ENCODE assay signal across 29 cellular contexts in genomic region chr3:149188494-149188893, GRCh38. TPM values are rescaled to one million over a fixed set of nuclear protein-coding genes. Genes with fewer than 3 reads are reported as not detected.
A peak's percentile ranks its signal among the peaks of the same experiment; 100 is the strongest.
DNase-seq lines count a peak whose midpoint lies in the region; ATAC-seq, FAIRE-seq and TF ChIP-seq lines count a peak whose summit lies in the region.
"Had no signal": no experiment of that assay in that cellular context is flagged by ENCODE, and none has a peak within 500 bp of the region (broad histone marks: within the 10 kb centered on the region; RNA-seq: fewer than 3 reads in every experiment).

No MANE protein-coding gene starts in this region.

- H3K36me3 ChIP-seq in IMR-90 (ENCODE audit: control insufficient read depth, insufficient read depth, low read length) (no peaks in the 10 kb centered on the region), osteoblast (ENCODE audit: insufficient read depth, low read length) (no peaks in the 10 kb centered on the region), left lung (no peaks in the 10 kb centered on the region), H7 (replicated peaks; ENCODE audit: control insufficient read depth, insufficient read depth, low read length) (no peaks in the 10 kb centered on the region)
- H3K36me3 ChIP-seq: ascending aorta, cardiac muscle cell, stomach, tibial artery had no signal

- TF ChIP-seq RAD21 in IMR-90 (IDR thresholded peaks at IDR 0.05; ENCODE audit: low read length), result no peak

- H3K27ac ChIP-seq in IMR-90 (ENCODE audit: insufficient read depth, low read length) (no peak overlapping the region), osteoblast (ENCODE audit: low read depth, low read length) (no peak overlapping the region), left lung (no peak overlapping the region)
- H3K27ac ChIP-seq: A549, ascending aorta, cardiac muscle cell, coronary artery, stomach, tibial artery had no signal

- no peak for TF ChIP-seq CTCF in IMR-90 (conservative IDR thresholded peaks at IDR 0.05; ENCODE audit: low read depth, low read length)
- TF ChIP-seq CTCF in WTC11 (IDR thresholded peaks at IDR 0.05), result no peak
- TF ChIP-seq CTCF in osteoblast (IDR thresholded peaks at IDR 0.05; ENCODE audit: extremely low read depth, low read depth, low read length), result no peak
- TF ChIP-seq CTCF in left lung (IDR thresholded peaks at IDR 0.05), result no peak

- no peak overlapping the region for H3K56ac ChIP-seq in IMR-90 (ENCODE audit: extremely low read depth, insufficient read depth, low read length)

- WGBS in IMR-90 (ENCODE audit: extremely low coverage in 2 of 2, insufficient read length in 1 of 2), 2 experiments, result no CpG with 5 or more reads among the region's 2 CpGs

- H2AFZ ChIP-seq in IMR-90 (replicated peaks; ENCODE audit: low read length, poor library complexity) (no peak overlapping the region), osteoblast (ENCODE audit: low read length) (no peak overlapping the region)

- in situ Hi-C loops in IMR-90 (cut with MboI; ENCODE audit: low sequenced_read_pairs), result no loop called here

- no peak for FAIRE-seq in H54 (lab: Jason Lieb, UNC)
- FAIRE-seq: A549 had no signal

- H3K4me1 Mint-ChIP-seq in WTC11, result peaks cover 66% of the 10 kb centered on the region
- H3K4me1 Mint-ChIP-seq: activated CD4-positive, alpha-beta T cell treated with anti-CD3 and anti-CD28 coated beads for 36 hours; activated naive CD8-positive, alpha-beta T cell treated with anti-CD3 and anti-CD28 coated beads, Interleukin-2, amount 10 ng/mL, durations not matched to agents 7 days and 5 days; CD4-positive, alpha-beta memory T cell; naive thymus-derived CD4-positive, alpha-beta T cell had no signal

- H3K4me1 ChIP-seq in IMR-90 (ENCODE audit: control insufficient read depth, insufficient read depth, low read length) (no peaks in the 10 kb centered on the region), osteoblast (ENCODE audit: insufficient read depth, low read length) (no peaks in the 10 kb centered on the region), left lung (no peaks in the 10 kb centered on the region)
- H3K4me1 ChIP-seq: ascending aorta, stomach, tibial artery had no signal

- dilution Hi-C loops in IMR-90 (cut with HindIII; ENCODE audit: low sequenced_read_pairs, unreplicated experiment), result no loop called here

- H3K4me2 ChIP-seq in IMR-90 (ENCODE audit: low read depth, low read length), result no peak overlapping the region
- H3K4me2 ChIP-seq in osteoblast (ENCODE audit: insufficient read depth, low read length), result no peak overlapping the region
- H3K4me2 ChIP-seq: A549 had no signal

- H3K4me3 ChIP-seq in IMR-90 (ENCODE audit: insufficient read depth, low read depth, low read length), result no peak overlapping the region
- no peak overlapping the region for H3K4me3 ChIP-seq in osteoblast (ENCODE audit: insufficient read depth, low read length)
- no peak overlapping the region for H3K4me3 ChIP-seq in left lung
- no peak overlapping the region for H3K4me3 ChIP-seq in H7 (ENCODE audit: insufficient read depth, low read depth, low read length)
- H3K4me3 ChIP-seq: A549, ascending aorta, cardiac muscle cell, coronary artery, stomach, tibial artery had no signal

- H2AK5ac ChIP-seq in IMR-90 (ENCODE audit: low read depth, low read length), result no peak overlapping the region

- peak overlapping the region; percentile 56 for H3K27ac Mint-ChIP-seq in WTC11
- H3K27ac Mint-ChIP-seq: activated CD4-positive, alpha-beta T cell treated with anti-CD3 and anti-CD28 coated beads for 36 hours; activated naive CD8-positive, alpha-beta T cell treated with anti-CD3 and anti-CD28 coated beads, Interleukin-2, amount 10 ng/mL, durations not matched to agents 7 days and 5 days; CD4-positive, alpha-beta memory T cell had no signal

- no peak overlapping the region for H2BK120ac ChIP-seq in IMR-90 (ENCODE audit: low read depth, low read length)

- BruUV-seq in IMR-90 (replicated peaks; lab: Mats Ljungman, UMichigan), result no TSS peak

- no peak overlapping the region for H3K14ac ChIP-seq in IMR-90 (replicated peaks; ENCODE audit: low read depth, low read length)

- POLR2A ChIA-PET in IMR-90 (lab: Charles Lee; ENCODE audit: unreplicated experiment), result no interaction called here
- POLR2A ChIA-PET in WTC11 (lab: Charles Lee), result interaction anchor here (0.5 to 0.6 kb wide), 2 partner anchors 99 to 1380 kb away, joined by 5 read pairs; no protein-coding TSS in a partner anchor

- H3K79me1 ChIP-seq in IMR-90 (ENCODE audit: low read depth in 1 of 2, low read length in 2 of 2), result no peaks in the 10 kb centered on the region

- CTCF ChIA-PET in IMR-90 (lab: Yijun Ruan, JAX), result interaction anchor here (1.5 to 1.7 kb wide), 2 partner anchors 9 to 68 kb away, joined by 4 read pairs; no protein-coding TSS in a partner anchor
- CTCF ChIA-PET in WTC11 (lab: Charles Lee), result no interaction called here

- H3K9ac ChIP-seq in IMR-90 (ENCODE audit: low read depth, low read length), result no peak overlapping the region

- H3K9me1 ChIP-seq in IMR-90 (ENCODE audit: insufficient read depth, low read length), result no peaks in the 10 kb centered on the region

- H2BK20ac ChIP-seq in IMR-90 (ENCODE audit: low read depth, low read length), result no peak overlapping the region

- no peaks in the 10 kb centered on the region for H3K79me2 ChIP-seq in osteoblast (ENCODE audit: insufficient read depth, low read length)

- peaks cover 20% of the 10 kb centered on the region for H3K36me3 Mint-ChIP-seq in WTC11
- H3K36me3 Mint-ChIP-seq: CD4-positive, alpha-beta memory T cell had no signal

- TF ChIP-seq POLR2A in IMR-90 (IDR thresholded peaks at IDR 0.05; ENCODE audit: low read depth, low read length) (no peak), H54 (IDR thresholded peaks at IDR 0.05; ENCODE audit: low read depth, low read length) (no peak)

- intact Hi-C loops in IMR-90 (cut with micrococcal nuclease) (no loop called here), left lung (cut with DNase I) (no loop called here)

- H4K8ac ChIP-seq in IMR-90 (ENCODE audit: low read depth in 2 of 2, low read length in 2 of 2), result no peak overlapping the region

- peak overlapping the region; percentile 46; the same call in 1 of the 2 replicates for H3K18ac ChIP-seq in IMR-90 (ENCODE audit: low read depth, low read length)

- no peak overlapping the region for H3K4me3 Mint-ChIP-seq in WTC11
- H3K4me3 Mint-ChIP-seq: activated CD4-positive, alpha-beta T cell treated with anti-CD3 and anti-CD28 coated beads for 36 hours; activated naive CD8-positive, alpha-beta T cell treated with anti-CD3 and anti-CD28 coated beads, Interleukin-2, amount 10 ng/mL, durations not matched to agents 7 days and 5 days; CD4-positive, alpha-beta memory T cell; naive thymus-derived CD4-positive, alpha-beta T cell had no signal

- H3K27me3 ChIP-seq in IMR-90 (ENCODE audit: control insufficient read depth, insufficient read depth, low read length) (no peaks in the 10 kb centered on the region), osteoblast (ENCODE audit: insufficient read depth, low read length) (no peaks in the 10 kb centered on the region), left lung (no peaks in the 10 kb centered on the region), H7 (ENCODE audit: control insufficient read depth, insufficient read depth, low read length) (no peaks in the 10 kb centered on the region)
- H3K27me3 ChIP-seq: ascending aorta, cardiac muscle cell, stomach, tibial artery had no signal

- H3K23ac ChIP-seq in IMR-90 (ENCODE audit: low read depth, low read length), result no peak overlapping the region

- no peak overlapping the region for H2BK15ac ChIP-seq in IMR-90 (ENCODE audit: low read depth, low read length)

- H2BK5ac ChIP-seq in IMR-90 (ENCODE audit: low read depth, low read length, poor library complexity, severe bottlenecking), result no peak overlapping the region

- H4K5ac ChIP-seq in IMR-90 (ENCODE audit: low read depth, low read length), result peak overlapping the region; percentile 25; the same call in 1 of the 2 replicates

- H3K4ac ChIP-seq in IMR-90 (ENCODE audit: low read depth, low read length), result no peak overlapping the region

- DNase-seq in NCI-H748 (lab: John Stamatoyannopoulos, UW; ENCODE audit: unreplicated experiment) (peak; percentile 5), NCI-H748 treated with DMSO at 0.1 percent for 48 hours (lab: John Stamatoyannopoulos, UW) (no peak), IMR-90 (peak; percentile 17), WTC11 (ENCODE audit: low spot score) (no peak), osteoblast (ENCODE audit: insufficient read length, low spot score, missing footprints) (peak; percentile 47), left lung (no peak), H7 (no peak), H54 (ENCODE audit: insufficient read length, low spot score) (no peak)
- DNase-seq: activated CD4-positive, alpha-beta T cell treated with anti-CD3 and anti-CD28 coated beads for 36 hours; activated effector memory CD4-positive, alpha-beta T cell treated with anti-CD3 and anti-CD28 coated beads, Interleukin-2, amount 50 U/mL, for 16 hours; activated naive CD8-positive, alpha-beta T cell treated with anti-CD3 and anti-CD28 coated beads, Interleukin-2, amount 10 ng/mL, durations not matched to agents 7 days and 5 days; CD4-positive, alpha-beta memory T cell; effector memory CD4-positive, alpha-beta T cell; GDM1; hypothalamus; Kasumi-1; midbrain; naive thymus-derived CD4-positive, alpha-beta T cell; NCI-H1694 treated with DMSO at 0.1 percent for 48 hours; NCI-H526 treated with DMSO at 0.1 percent for 48 hours; occipital lobe; stimulated activated CD4-positive, alpha-beta T cell treated with anti-CD3 and anti-CD28 coated beads, Interleukin-2, amount 100 ng/mL, for 24 hours; stomach; tibial artery had no signal

- H3K9me3 ChIP-seq in IMR-90 (ENCODE audit: control insufficient read depth, insufficient read depth, low read length) (no peaks in the 10 kb centered on the region), osteoblast (ENCODE audit: low read depth, low read length) (no peaks in the 10 kb centered on the region), left lung (no peaks in the 10 kb centered on the region)
- H3K9me3 ChIP-seq: A549, ascending aorta, stomach, tibial artery had no signal

- H3K27me3 Mint-ChIP-seq in WTC11 (ENCODE audit: low read depth), result no peaks in the 10 kb centered on the region
- H3K27me3 Mint-ChIP-seq: activated CD4-positive, alpha-beta T cell treated with anti-CD3 and anti-CD28 coated beads for 36 hours; CD4-positive, alpha-beta memory T cell had no signal

- no peaks in the 10 kb centered on the region for H4K20me1 ChIP-seq in IMR-90 (ENCODE audit: insufficient read depth, low read length)
- no peaks in the 10 kb centered on the region for H4K20me1 ChIP-seq in osteoblast (ENCODE audit: insufficient read depth, low read length)

- H3K9me3 Mint-ChIP-seq in WTC11, result peaks cover 13% of the 10 kb centered on the region
- H3K9me3 Mint-ChIP-seq: activated naive CD8-positive, alpha-beta T cell treated with anti-CD3 and anti-CD28 coated beads, Interleukin-2, amount 10 ng/mL, durations not matched to agents 7 days and 5 days; CD4-positive, alpha-beta memory T cell; naive thymus-derived CD4-positive, alpha-beta T cell had no signal

- no peak overlapping the region for H2AK9ac ChIP-seq in IMR-90 (replicated peaks; ENCODE audit: low read depth, low read length, poor library complexity)

- no peak overlapping the region for H4K91ac ChIP-seq in IMR-90 (ENCODE audit: insufficient read depth, low read depth, low read length)

- ATAC-seq in IMR-90 (ENCODE audit: low read depth) (no peak), WTC11 (no peak), left lung (no peak)
- ATAC-seq: A549; activated CD4-positive, alpha-beta T cell treated with anti-CD3 and anti-CD28 coated beads for 36 hours; naive thymus-derived CD4-positive, alpha-beta T cell had no signal

RNA-seq across cellular contexts. Expression of gene CP, which starts 33.1 kb away (rescaled TPM):
- total RNA-seq in IMR-90 (2012; rRNA removed), result 0.28 TPM in 1 of 2 replicates, not detected in the other
- not detected in 2 replicates for polyA plus RNA-seq in IMR-90 (2012; rRNA removed)
- not detected in 2 replicates for polyA plus RNA-seq in IMR-90 (2012; cell fraction: cytosol; rRNA removed)
- 0.07 TPM in 1 of 2 replicates, not detected in the other for polyA plus RNA-seq in IMR-90 (2012; cell fraction: nucleus; rRNA removed; ENCODE audit: low replicate concordance)
- total RNA-seq in WTC11 (2021), result 1.1 to 1.9 TPM (median 1.5 TPM) in 3 replicates
- total RNA-seq in osteoblast, result 0.88 and 1.4 TPM in 2 replicates
- total RNA-seq in left lung, result 10 to 100 TPM in 1 of 2 donors, 1 to 10 TPM in 1; 5.8 to 15.4 TPM
- total RNA-seq in H7 (2014; rRNA removed; shearing (Covaris generic)), result 0.21 and 0.59 TPM in 2 replicates
- total RNA-seq: activated CD4-positive, alpha-beta T cell treated with anti-CD3 and anti-CD28 coated beads for 36 hours; activated naive CD8-positive, alpha-beta T cell treated with anti-CD3 and anti-CD28 coated beads, Interleukin-2, amount 10 ng/mL, durations not matched to agents 7 days and 5 days; CD4-positive, alpha-beta memory T cell; T-helper 2 cell treated with Interferon-gamma antibody and Interleukin-4, amounts not matched to agents 100 ng/mL and 5 ng/mL, for 36 hours had no signal
- polyA plus RNA-seq: cardiac muscle cell had no signal

RNA-seq across cellular contexts. Expression of gene HPS3, which starts 59.1 kb away (rescaled TPM):
- total RNA-seq in IMR-90 (2012; rRNA removed) (24.2 and 25.6 TPM in 2 replicates), WTC11 (2021) (51.3 to 59.6 TPM (median 58.7 TPM) in 3 replicates), osteoblast (38.4 and 49.8 TPM in 2 replicates), left lung (10 to 100 TPM; 26.2 to 28.7 TPM)
- 12.8 and 15.2 TPM in 2 replicates for polyA plus RNA-seq in IMR-90 (2012; rRNA removed)
- 5.1 and 6.9 TPM in 2 replicates for polyA plus RNA-seq in IMR-90 (2012; cell fraction: cytosol; rRNA removed)
- 4.2 and 12.3 TPM in 2 replicates for polyA plus RNA-seq in IMR-90 (2012; cell fraction: nucleus; rRNA removed; ENCODE audit: low replicate concordance)
- 0.14 and 0.15 TPM in 2 replicates for total RNA-seq in H7 (2014; rRNA removed; shearing (Covaris generic))

Comparison
In these comparisons a context has a peak if more than half of its experiments do, and no peak if none do; other contexts are left out.
1. DNase-seq: peak in NCI-H748 (single experiment), IMR-90 (single experiment) and osteoblast (single experiment); none in NCI-H748 treated with DMSO at 0.1 percent for 48 hours (single experiment), WTC11 (single experiment), left lung (0 of 2), H7 (single experiment) and H54 (single experiment).
2. RNA of gene HPS3, which starts 59.1 kb away (total RNA-seq): 51.3 to 59.6 TPM in WTC11, 38.4 to 49.8 TPM in osteoblast, 26.2 to 28.7 TPM in left lung and 24.2 to 25.6 TPM in IMR-90; 0.14 to 0.15 TPM in H7; every median in the first group is over 10 times any median in the second.